In the genomic region with DNA sequence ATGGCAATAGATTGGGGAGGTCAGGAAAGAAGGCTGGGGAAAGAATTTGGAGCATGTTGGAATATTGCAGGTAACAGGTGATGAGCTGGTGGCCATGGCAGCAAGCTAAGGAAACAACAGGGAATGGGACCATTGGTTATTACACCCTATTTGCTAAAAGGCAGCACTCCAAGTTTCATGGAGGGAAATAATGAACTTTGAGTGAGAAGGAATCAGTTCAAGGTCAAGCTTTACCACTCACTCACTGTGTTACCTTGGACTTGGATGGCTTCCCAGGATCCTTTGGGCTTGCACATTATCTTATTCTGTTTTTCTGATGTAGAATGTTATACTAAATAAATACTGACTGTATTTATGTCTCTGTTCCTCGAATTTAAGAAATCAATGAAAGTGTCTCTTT, we compare ENCODE assay signal across 2 cellular contexts.
TF ChIP-seq lines count a peak whose summit lies in the region.

No MANE protein-coding gene starts in this region.

TF ChIP-seq in liver, 16 proteins besides CTCF, POLR2A, EP300 and RAD21:
- TF ChIP-seq HNF4A (conservative IDR thresholded peaks at IDR 0.05), result peak; percentile 20 to 53
- peak in 1 of 2 donors; percentile 18 for TF ChIP-seq RXRA (IDR thresholded peaks at IDR 0.05)
- no peak for TF ChIP-seq HNF4G (IDR thresholded peaks at IDR 0.05)

TF ChIP-seq in HepG2, 621 proteins besides CTCF, POLR2A, EP300 and RAD21:
- no peak for TF ChIP-seq ZNF816 (CRISPR knock-in tag; IDR thresholded peaks at IDR 0.05; ENCODE audit: borderline replicate concordance)
- no peak for TF ChIP-seq ZEB1 (IDR thresholded peaks at IDR 0.05; ENCODE audit: insufficient replicate concordance, low read depth)
- TF ChIP-seq SMARCC2 (IDR thresholded peaks at IDR 0.05), result no peak
- TF ChIP-seq JARID2 (CRISPR knock-in tag; IDR thresholded peaks at IDR 0.05; ENCODE audit: insufficient replicate concordance), result no peak
